Comparison of ENCODE assay signal across 10 cellular contexts in the genomic region with DNA sequence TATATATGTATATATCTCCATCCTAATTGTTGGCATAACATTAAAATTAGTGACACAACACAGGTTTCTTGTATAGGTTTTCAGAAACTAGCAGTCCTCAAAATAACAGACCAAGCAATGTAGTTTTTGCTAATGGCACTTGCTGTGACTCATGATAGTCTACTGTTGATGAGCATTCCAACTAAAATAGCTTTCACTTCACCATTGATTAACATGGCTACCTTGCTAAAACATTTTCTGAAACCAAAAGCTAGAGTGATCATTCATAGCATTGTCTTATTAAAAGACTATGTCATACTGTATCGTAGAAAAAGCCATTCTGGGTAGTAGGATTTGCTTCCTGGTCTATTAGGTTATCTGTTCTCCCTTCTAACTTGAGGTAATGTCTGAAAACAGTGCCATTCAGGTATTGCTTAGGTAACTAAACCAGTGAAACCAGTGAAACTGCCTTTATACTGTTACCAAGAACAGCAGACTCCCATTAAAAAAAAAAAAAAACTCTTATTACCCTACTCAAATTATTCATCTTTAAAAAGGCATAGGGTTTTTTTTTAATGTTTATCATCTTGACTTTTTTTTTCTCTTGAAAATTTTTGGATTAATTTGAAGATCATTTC. TPM values are rescaled to one million over a fixed set of nuclear protein-coding genes. Genes with fewer than 3 reads are reported as not detected.
DNase-seq lines count a peak whose midpoint lies in the region; ATAC-seq and TF ChIP-seq lines count a peak whose summit lies in the region.
"Had no signal": no experiment of that assay in that cellular context is flagged by ENCODE, and none has a peak within 500 bp of the region (broad histone marks: within the 10 kb centered on the region; RNA-seq: fewer than 3 reads in every experiment).

No MANE protein-coding gene starts in this region.

- DNase-seq in GM23248, result no peak
- no peak for DNase-seq in T-helper 17 cell
- DNase-seq in mesendoderm, result peak; percentile 49
- no peak for DNase-seq in NCI-H2227 treated with DMSO at 0.1 percent for 48 hours (lab: John Stamatoyannopoulos, UW)
- DNase-seq in GM10266 (ENCODE audit: extremely low spot score), result no peak
- DNase-seq in stimulated activated CD4-positive, alpha-beta T cell treated with anti-CD3 and anti-CD28 coated beads, Interleukin-1b, Interleukin-23, amount 100 ng/mL, for 48 hours, result no peak
- no peak for DNase-seq in left cardiac atrium
- DNase-seq: activated naive CD4-positive, alpha-beta T cell treated with anti-CD3 and anti-CD28 coated beads, Interleukin-2, amount 50 U/mL, for 16 hours; mucosa of descending colon had no signal

- peaks cover 23% of the 10 kb centered on the region for H3F3A ChIP-seq in GM23248 (ENCODE audit: insufficient read depth)

- H3K36me3 ChIP-seq in BLaER1 treated with 17β-estradiol and CSF1 and Interleukin-3, amounts not matched to agents 10 nM and 100 nM, result peaks cover 0 to 22% (median 7%) of the 10 kb centered on the region in 11 experiments; a peak in 5 of 22 replicates
- H3K36me3 ChIP-seq in GM23248 (ENCODE audit: low read depth), result no peaks in the 10 kb centered on the region
- no peaks in the 10 kb centered on the region for H3K36me3 ChIP-seq in mesendoderm (ENCODE audit: control insufficient read depth, insufficient read depth, low read length)

- H3K23ac ChIP-seq in mesendoderm (ENCODE audit: low read length), result no peak overlapping the region

- H3K27me3 Mint-ChIP-seq in T-helper 17 cell, result no peaks in the 10 kb centered on the region

- peaks cover 20 to 50% (median 36%) of the 10 kb centered on the region in 10 experiments for H3K4me1 ChIP-seq in BLaER1 treated with 17β-estradiol and CSF1 and Interleukin-3, amounts not matched to agents 10 nM and 100 nM
- peaks cover 17% of the 10 kb centered on the region for H3K4me1 ChIP-seq in GM23248 (ENCODE audit: insufficient read depth)
- H3K4me1 ChIP-seq in mesendoderm (ENCODE audit: control insufficient read depth, low read depth, low read length), result no peaks in the 10 kb centered on the region

- H3K4me2 ChIP-seq in BLaER1 treated with 17β-estradiol and CSF1 and Interleukin-3, amounts not matched to agents 10 nM and 100 nM, result peak overlapping the region; percentile 73 to 96 (median 88); a peak in 21 of 22 replicates
- H3K4me2 ChIP-seq in GM23248 (ENCODE audit: unreplicated experiment), result peak overlapping the region; percentile 99
- H3K4me2 ChIP-seq in mesendoderm (ENCODE audit: low read length), result no peak overlapping the region

- no peak overlapping the region for H2BK120ac ChIP-seq in mesendoderm (ENCODE audit: low read depth, low read length)

- TF ChIP-seq CTCF in GM10266 (IDR thresholded peaks at IDR 0.05; ENCODE audit: control insufficient read depth, insufficient read depth, low read depth, missing control alignments), result no peak

- H3K27me3 ChIP-seq in BLaER1 treated with 17β-estradiol and CSF1 and Interleukin-3, amounts not matched to agents 10 nM and 100 nM, result no peaks in the 10 kb centered on the region
- H3K27me3 ChIP-seq in GM23248 (replicated peaks; ENCODE audit: insufficient read depth), result no peaks in the 10 kb centered on the region
- H3K27me3 ChIP-seq in mesendoderm (ENCODE audit: insufficient read depth, low read length, poor library complexity), result no peaks in the 10 kb centered on the region

- WGBS in GM23248 (ENCODE audit: low coverage in 1 of 2, low lambda C conversion rate in 2 of 2, missing lambda C conversion rate in 2 of 2), 2 experiments, result 100% methylated on average over 1 of the region's 1 CpG
- WGBS in mesendoderm (ENCODE audit: extremely low coverage, insufficient coverage, low lambda C conversion rate), result no CpG with 5 or more reads among the region's 1 CpG

- H2AFZ ChIP-seq in GM23248, result peak overlapping the region; percentile 65

- H2BK5ac ChIP-seq in mesendoderm (ENCODE audit: low read length), result no peak overlapping the region

- H3K9ac ChIP-seq in BLaER1 treated with 17β-estradiol and CSF1 and Interleukin-3, amounts not matched to agents 10 nM and 100 nM, result peak overlapping the region in 8 of 11 experiments; percentile 91 to 99 (median 96); a peak in 14 of 22 replicates
- H3K9ac ChIP-seq in GM23248, result peak overlapping the region; percentile 100
- H3K9ac ChIP-seq in mesendoderm (ENCODE audit: low read length), result no peak overlapping the region

- H4K20me1 ChIP-seq in BLaER1 treated with 17β-estradiol and CSF1 and Interleukin-3, amounts not matched to agents 10 nM and 100 nM, result peaks cover 15 to 18% (median 17%) of the 10 kb centered on the region in 11 experiments
- peaks cover 9% of the 10 kb centered on the region for H4K20me1 ChIP-seq in GM23248 (ENCODE audit: insufficient read depth)

- no peak overlapping the region for H3K4ac ChIP-seq in mesendoderm (ENCODE audit: low read depth, low read length)

- H2AK5ac ChIP-seq in mesendoderm (ENCODE audit: low read length), result no peak overlapping the region

- H3K9me2 ChIP-seq in GM23248 (ENCODE audit: insufficient read depth), result no peaks in the 10 kb centered on the region

- H3K4me3 ChIP-seq in BLaER1 treated with 17β-estradiol and CSF1 and Interleukin-3, amounts not matched to agents 10 nM and 100 nM, result peak overlapping the region in 5 of 10 experiments; percentile 87 to 98 (median 95); a peak in 8 of 20 replicates
- H3K4me3 ChIP-seq in GM23248, result no peak overlapping the region
- no peak overlapping the region for H3K4me3 ChIP-seq in mesendoderm (ENCODE audit: low read length)
- H3K4me3 ChIP-seq: mucosa of descending colon had no signal

- H3K79me1 ChIP-seq in mesendoderm (ENCODE audit: low read length), result no peaks in the 10 kb centered on the region

- peak overlapping the region; percentile 64 for H2BK15ac ChIP-seq in mesendoderm (replicated peaks; ENCODE audit: low read depth)

- in situ Hi-C loops in GM23248 (cut with MboI), result no loop called here

- ATAC-seq in T-helper 17 cell (no peak), left cardiac atrium (no peak)
- ATAC-seq: mucosa of descending colon had no signal

- intact Hi-C loops in left cardiac atrium (cut with DNase I), result loop anchor here in 1 of 2 donors (5.0 kb wide), 1 partner anchor 50 kb away; a partner anchor contains a TSS

- peaks cover 20% of the 10 kb centered on the region for H3K4me1 Mint-ChIP-seq in T-helper 17 cell

- H3K27ac Mint-ChIP-seq in T-helper 17 cell, result peak overlapping the region; percentile 99

- H3K56ac ChIP-seq in mesendoderm (ENCODE audit: low read length), result no peak overlapping the region

- no peak overlapping the region for H3K4me3 Mint-ChIP-seq in T-helper 17 cell

- H4K8ac ChIP-seq in mesendoderm (ENCODE audit: low read depth, low read length), result no peak overlapping the region

- H3K18ac ChIP-seq in mesendoderm (ENCODE audit: low read length), result no peak overlapping the region

- H3K27ac ChIP-seq in BLaER1 treated with 17β-estradiol and CSF1 and Interleukin-3, amounts not matched to agents 10 nM and 100 nM, result peak overlapping the region; percentile 95 to 99 (median 98); a peak in 21 of 22 replicates
- H3K27ac ChIP-seq in GM23248 (peak overlapping the region; percentile 99), mesendoderm (ENCODE audit: low read depth, low read length) (no peak overlapping the region)

- H3K79me2 ChIP-seq in GM23248 (ENCODE audit: insufficient read depth) (peaks cover 42% of the 10 kb centered on the region), mesendoderm (ENCODE audit: control insufficient read depth, insufficient read depth, low read length) (peaks cover 22% of the 10 kb centered on the region)

- no peaks in the 10 kb centered on the region for H3K9me3 ChIP-seq in BLaER1 treated with 17β-estradiol and CSF1 and Interleukin-3, amounts not matched to agents 10 nM and 100 nM (replicated peaks in 1 of 11)
- H3K9me3 ChIP-seq in GM23248 (ENCODE audit: low read depth) (no peaks in the 10 kb centered on the region), T-helper 17 cell (ENCODE audit: control insufficient read depth, low read length, poor library complexity, severe bottlenecking) (no peaks in the 10 kb centered on the region)
- H3K9me3 ChIP-seq: mucosa of descending colon had no signal

- no peak overlapping the region for H4K5ac ChIP-seq in mesendoderm (ENCODE audit: low read length)

- H3K36me3 Mint-ChIP-seq in T-helper 17 cell (ENCODE audit: low read depth), result no peaks in the 10 kb centered on the region

RNA-seq across cellular contexts. Expression of a gene that starts 2.4 kb away (rescaled TPM):
- total RNA-seq in GM23248 (2014; rRNA removed; shearing (Covaris generic)), result 343 and 439 TPM in 2 replicates
- polyA plus RNA-seq in GM23248 (2016; fragmentation: Nextera tagmentation; extraction: Ambion mirVana), result 162 and 169 TPM in 2 replicates
- total RNA-seq in T-helper 17 cell (10 to 100 TPM; 87.7 to 89.3 TPM), left cardiac atrium (100 to 1,000 TPM; 179 to 220 TPM)
- polyA plus RNA-seq in mesendoderm (2013, experiment 1 of 2), result 163 TPM
- 158 TPM for polyA plus RNA-seq in mesendoderm (2013, experiment 2 of 2)

RNA-seq across cellular contexts. Expression of a gene that starts 51.8 kb away (rescaled TPM):
- 68.5 and 76.1 TPM in 2 replicates for total RNA-seq in GM23248 (2014; rRNA removed; shearing (Covaris generic))
- 17.9 and 18.9 TPM in 2 replicates for polyA plus RNA-seq in GM23248 (2016; fragmentation: Nextera tagmentation; extraction: Ambion mirVana)
- total RNA-seq in T-helper 17 cell, result 10 to 100 TPM; 40.6 to 47.3 TPM
- 13.2 TPM for polyA plus RNA-seq in mesendoderm (2013, experiment 1 of 2)
- polyA plus RNA-seq in mesendoderm (2013, experiment 2 of 2), result 13.1 TPM
- total RNA-seq in left cardiac atrium, result 10 to 100 TPM; 15.0 to 16.5 TPM
